Comparison of ENCODE assay signal across 10 cellular contexts in the genomic region with DNA sequence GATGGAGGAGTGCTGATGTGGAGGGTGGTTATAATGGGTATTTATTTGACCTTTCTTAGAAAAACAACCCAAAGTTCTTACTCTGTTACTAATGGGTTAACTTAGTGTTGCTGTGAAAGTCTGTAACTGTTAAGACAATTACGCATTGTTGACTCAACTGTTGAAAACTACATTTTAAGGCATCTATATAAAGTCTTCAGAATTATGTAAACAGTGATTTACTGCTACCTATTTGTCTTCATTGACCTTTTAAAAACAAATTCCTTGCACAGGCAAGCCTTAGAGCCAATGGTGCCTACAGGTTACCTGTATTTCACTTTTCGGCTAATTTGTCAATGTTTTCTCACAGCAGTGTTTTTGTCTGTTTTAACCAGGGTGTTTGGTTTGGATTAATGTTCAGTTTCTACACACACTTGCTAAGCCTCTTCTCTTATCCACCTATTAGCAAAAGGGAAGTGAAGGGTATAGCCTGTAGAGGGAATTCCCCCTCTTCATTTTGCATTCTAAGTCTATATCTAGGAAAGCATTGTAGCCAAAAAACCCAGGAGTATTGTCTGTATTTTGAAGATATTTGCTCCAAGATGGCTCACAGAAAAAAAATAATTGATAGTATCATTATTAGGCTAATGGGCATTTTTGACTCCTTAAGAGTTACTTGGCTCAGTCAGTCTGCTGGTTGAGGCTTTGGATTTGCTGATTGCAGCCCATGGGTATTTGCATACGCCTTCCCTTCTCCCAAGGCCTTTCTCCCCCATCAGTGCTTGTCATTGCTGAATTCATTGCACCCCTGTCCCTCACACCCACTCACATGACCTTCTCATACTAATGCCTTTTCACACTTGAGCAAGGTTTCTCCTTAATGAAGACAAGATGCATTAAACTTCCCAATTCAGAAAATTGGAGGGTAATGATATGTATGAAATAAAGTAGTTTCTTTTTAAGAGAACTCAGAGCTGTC. TPM values are rescaled to one million over a fixed set of nuclear protein-coding genes. Genes with fewer than 3 reads are reported as not detected.
DNase-seq lines count a peak whose midpoint lies in the region; ATAC-seq and TF ChIP-seq lines count a peak whose summit lies in the region.
"Had no signal": no experiment of that assay in that cellular context is flagged by ENCODE, and none has a peak within 500 bp of the region (broad histone marks: within the 10 kb centered on the region; RNA-seq: fewer than 3 reads in every experiment).

No MANE protein-coding gene starts in this region.

- no peak for TF ChIP-seq POLR2A in breast epithelium (IDR thresholded peaks at IDR 0.05)

- H3K4me3 ChIP-seq in DOHH2 (ENCODE audit: low read length) (peak overlapping the region; percentile 44), OCI-LY3 (ENCODE audit: low read length) (peak overlapping the region; percentile 59), hepatocyte (no peak overlapping the region), breast epithelium (no peak overlapping the region)

- ATAC-seq in GM19395 (IDR thresholded peaks at IDR 0.05; ENCODE audit: unreplicated experiment) (peak; percentile 60), HG02938 (IDR thresholded peaks at IDR 0.05; ENCODE audit: unreplicated experiment) (peak; percentile 42), GM19324 (IDR thresholded peaks at IDR 0.05; ENCODE audit: low FRiP score, unreplicated experiment) (no peak)

- intact Hi-C loops in breast epithelium (cut with DNase I; ENCODE audit: low total_unique reads), result no loop called here

- 89% methylated on average over 3 of the region's 3 CpGs for WGBS in hepatocyte (ENCODE audit: low lambda C conversion rate, missing lambda C conversion rate)

- peaks cover 7% of the 10 kb centered on the region for H3K36me3 ChIP-seq in DOHH2 (ENCODE audit: control insufficient read depth, low read length)
- H3K36me3 ChIP-seq in OCI-LY3 (replicated peaks; ENCODE audit: low read depth, low read length), result peaks cover 3% of the 10 kb centered on the region
- H3K36me3 ChIP-seq in hepatocyte (replicated peaks; ENCODE audit: insufficient read depth, low read depth), result no peaks in the 10 kb centered on the region
- H3K36me3 ChIP-seq in breast epithelium, result no peaks in the 10 kb centered on the region

- H4K20me1 ChIP-seq in DOHH2 (ENCODE audit: control insufficient read depth, insufficient read depth, low read depth, low read length) (no peaks in the 10 kb centered on the region), OCI-LY3 (ENCODE audit: insufficient read depth, low read length) (peaks cover 41% of the 10 kb centered on the region), hepatocyte (ENCODE audit: insufficient read depth, poor library complexity, severe bottlenecking) (no peaks in the 10 kb centered on the region)

- DNase-seq in hepatocyte (ENCODE audit: low spot score) (no peak), breast epithelium (ENCODE audit: low spot score in 2 of 2) (no peak), NCI-H1417 treated with DMSO at 0.1 percent for 48 hours (lab: John Stamatoyannopoulos, UW) (no peak)
- DNase-seq: HCEC 1CT, hippocampal formation had no signal

- no peaks in the 10 kb centered on the region for H3K9me2 ChIP-seq in DOHH2 (replicated peaks; ENCODE audit: control insufficient read depth, low read length)
- no peaks in the 10 kb centered on the region for H3K9me2 ChIP-seq in hepatocyte (replicated peaks; ENCODE audit: insufficient read depth)

- H3K4me1 ChIP-seq in DOHH2 (ENCODE audit: control insufficient read depth, low read length), result peaks cover 87% of the 10 kb centered on the region
- H3K4me1 ChIP-seq in OCI-LY3 (ENCODE audit: low read length), result peaks cover 61% of the 10 kb centered on the region
- peaks cover 13% of the 10 kb centered on the region for H3K4me1 ChIP-seq in hepatocyte (ENCODE audit: insufficient read depth)
- H3K4me1 ChIP-seq in breast epithelium, result no peaks in the 10 kb centered on the region

- peak overlapping the region; percentile 55 for H3K4me2 ChIP-seq in DOHH2 (ENCODE audit: low read length)
- H3K4me2 ChIP-seq in OCI-LY3 (ENCODE audit: low read length), result peak overlapping the region; percentile 90
- no peak overlapping the region for H3K4me2 ChIP-seq in hepatocyte

- H3K79me2 ChIP-seq in DOHH2 (ENCODE audit: control insufficient read depth, low read length), result 0 out of 2 replicates have a peak, but pooled peaks cover 2% of the 10 kb centered on the region
- H3K79me2 ChIP-seq in OCI-LY3 (ENCODE audit: low read length), result peaks cover 26% of the 10 kb centered on the region
- H3K79me2 ChIP-seq in hepatocyte, result peaks cover 73% of the 10 kb centered on the region

- 0 out of 2 replicates have a peak overlapping the region, but pooled peaks have one; percentile 27 for H3K9ac ChIP-seq in OCI-LY3 (ENCODE audit: low read length)

- no peaks in the 10 kb centered on the region for H3K9me3 ChIP-seq in DOHH2 (ENCODE audit: control insufficient read depth, insufficient read depth, low read length)
- H3K9me3 ChIP-seq in OCI-LY3 (ENCODE audit: insufficient read depth, low read length), result no peaks in the 10 kb centered on the region
- no peaks in the 10 kb centered on the region for H3K9me3 ChIP-seq in hepatocyte (ENCODE audit: low read depth)
- no peaks in the 10 kb centered on the region for H3K9me3 ChIP-seq in breast epithelium

- TF ChIP-seq CTCF in DOHH2 (IDR thresholded peaks at IDR 0.05; ENCODE audit: low read depth, low read length, poor library complexity, severe bottlenecking), result no peak
- no peak for TF ChIP-seq CTCF in OCI-LY3 (IDR thresholded peaks at IDR 0.05; ENCODE audit: low read depth, low read length)
- TF ChIP-seq CTCF in hepatocyte (IDR thresholded peaks at IDR 0.05; ENCODE audit: poor library complexity), result no peak
- no peak for TF ChIP-seq CTCF in breast epithelium (IDR thresholded peaks at IDR 0.05)

- H2AFZ ChIP-seq in OCI-LY3 (ENCODE audit: low read depth, low read length), result no peak overlapping the region
- no peak overlapping the region for H2AFZ ChIP-seq in hepatocyte

- H3F3A ChIP-seq in DOHH2 (ENCODE audit: control insufficient read depth, insufficient read depth), result peaks cover 27% of the 10 kb centered on the region

- peak overlapping the region; percentile 35 for H3K27ac ChIP-seq in DOHH2 (ENCODE audit: low read depth, low read length)
- H3K27ac ChIP-seq in OCI-LY3 (ENCODE audit: low read length), result peak overlapping the region; percentile 59
- H3K27ac ChIP-seq in hepatocyte, result no peak overlapping the region
- no peak overlapping the region for H3K27ac ChIP-seq in breast epithelium

- no peaks in the 10 kb centered on the region for H3K27me3 ChIP-seq in DOHH2 (ENCODE audit: control insufficient read depth, low read length)
- no peaks in the 10 kb centered on the region; the same call in 1 of the 2 replicates for H3K27me3 ChIP-seq in OCI-LY3 (ENCODE audit: low read depth, low read length)
- no peaks in the 10 kb centered on the region for H3K27me3 ChIP-seq in hepatocyte
- no peaks in the 10 kb centered on the region for H3K27me3 ChIP-seq in breast epithelium

RNA-seq across cellular contexts. Expression of gene AFF1, which starts 30.5 kb away (rescaled TPM):
- total RNA-seq in hepatocyte (36.1 and 38.7 TPM in 2 replicates), breast epithelium (10 to 100 TPM; 67.2 to 80.5 (median 70.5) TPM)
- 28.7 and 31.9 TPM in 2 replicates for polyA plus RNA-seq in hepatocyte

Comparison
In these comparisons a context has a peak if more than half of its experiments do, and no peak if none do; other contexts are left out.
1. H3K27ac ChIP-seq: peak in DOHH2 (single experiment) and OCI-LY3 (single experiment); none in hepatocyte (single experiment) and breast epithelium (0 of 2).
2. H3K4me3 ChIP-seq: peak in DOHH2 (single experiment) and OCI-LY3 (single experiment); none in hepatocyte (single experiment) and breast epithelium (0 of 3).